In genomic region chr12:31874961-31875608, GRCh38 we compare ENCODE assay signal across 8 cellular contexts.
DNase-seq lines count a peak whose midpoint lies in the region; ATAC-seq and TF ChIP-seq lines count a peak whose summit lies in the region.

No MANE protein-coding gene starts in this region.

- peak overlapping the region; percentile 74 for H3K4me3 Mint-ChIP-seq in T-helper 2 cell treated with Interferon-gamma antibody and Interleukin-4, amounts not matched to agents 5 μg/mL and 100 μg/mL, for 36 hours

- in situ Hi-C loops in astrocyte of the spinal cord (cut with HindIII; ENCODE audit: low sequenced_read_pairs) = no loop called here

- peak; percentile 55 for DNase-seq in GM06990 (ENCODE audit: extremely low read depth, insufficient read length)
- peak; percentile 67 for DNase-seq in T-helper 2 cell treated with Interferon-gamma antibody and Interleukin-4, amounts not matched to agents 5 μg/mL and 100 μg/mL, for 36 hours (ENCODE audit: low spot score)
- DNase-seq in astrocyte of the spinal cord (ENCODE audit: low read depth, low spot score) = peak; percentile 56
- peak; percentile 48 to 56 (median 55) for DNase-seq in right lobe of liver
- peak; percentile 30 for DNase-seq in stimulated activated CD8-positive, alpha-beta memory T cell treated with anti-CD3 and anti-CD28 coated beads, Interleukin-15, amount 100 ng/mL, for 1 hour (ENCODE audit: low read depth)
- no peak for DNase-seq in NCI-H1048 (lab: John Stamatoyannopoulos, UW)
- no peak for DNase-seq in NCI-H510A (lab: John Stamatoyannopoulos, UW)

- H3K27me3 Mint-ChIP-seq in T-helper 2 cell treated with Interferon-gamma antibody and Interleukin-4, amounts not matched to agents 5 μg/mL and 100 μg/mL, for 36 hours (ENCODE audit: low read depth) = no peaks in the 10 kb centered on the region

- peaks cover 0 to 7% (median 0%) of the 10 kb centered on the region in 4 donors for H3K4me1 ChIP-seq in right lobe of liver

- WGBS in right lobe of liver (ENCODE audit: insufficient coverage, low coverage, low lambda C conversion rate, missing lambda C conversion rate) = 41% methylated on average over 3 of the region's 6 CpGs

- intact Hi-C loops in right lobe of liver (cut with DNase I) = no loop called here

- peaks cover 34% of the 10 kb centered on the region for H3K9me3 Mint-ChIP-seq in T-helper 2 cell treated with Interferon-gamma antibody and Interleukin-4, amounts not matched to agents 5 μg/mL and 100 μg/mL, for 36 hours

- TF ChIP-seq CTCF in GM06990 (IDR thresholded peaks at IDR 0.05; ENCODE audit: insufficient read depth, low read length, poor library complexity, severe bottlenecking) = no peak
- TF ChIP-seq CTCF in astrocyte of the spinal cord (IDR thresholded peaks at IDR 0.05; ENCODE audit: low read depth, low read length) = no peak
- TF ChIP-seq CTCF in right lobe of liver (IDR thresholded peaks at IDR 0.05) = no peak

- TF ChIP-seq POLR2A in right lobe of liver (IDR thresholded peaks at IDR 0.05) = no peak

- H3K9me3 ChIP-seq in right lobe of liver = no peaks in the 10 kb centered on the region

- H3K27me3 ChIP-seq in GM06990 (replicated peaks; ENCODE audit: control insufficient read depth, insufficient read depth, low read length) (no peaks in the 10 kb centered on the region), right lobe of liver (no peaks in the 10 kb centered on the region)

- peak overlapping the region; percentile 99 for H3K27ac Mint-ChIP-seq in T-helper 2 cell treated with Interferon-gamma antibody and Interleukin-4, amounts not matched to agents 5 μg/mL and 100 μg/mL, for 36 hours

- H3K4me3 ChIP-seq in GM06990 (replicated peaks; ENCODE audit: low read depth, low read length) (no peak overlapping the region), astrocyte of the spinal cord (ENCODE audit: low read depth, low read length) (no peak overlapping the region), right lobe of liver (no peak overlapping the region)

- H3K36me3 ChIP-seq in GM06990 (ENCODE audit: control insufficient read depth, insufficient read depth, low read length) (no peaks in the 10 kb centered on the region), right lobe of liver (no peaks in the 10 kb centered on the region)

- ATAC-seq in HG02943 (IDR thresholded peaks at IDR 0.05; ENCODE audit: low read depth, unreplicated experiment) (peak; percentile 67), right lobe of liver (peak; percentile 70 to 95 (median 78))

- peaks cover 30% of the 10 kb centered on the region for H3K36me3 Mint-ChIP-seq in T-helper 2 cell treated with Interferon-gamma antibody and Interleukin-4, amounts not matched to agents 5 μg/mL and 100 μg/mL, for 36 hours (ENCODE audit: low read depth)

- H3K4me1 Mint-ChIP-seq in T-helper 2 cell treated with Interferon-gamma antibody and Interleukin-4, amounts not matched to agents 5 μg/mL and 100 μg/mL, for 36 hours (ENCODE audit: low read depth) = peaks cover 19% of the 10 kb centered on the region

- peak overlapping the region in 1 of 3 donors; percentile 52 for H3K27ac ChIP-seq in right lobe of liver

Comparison
In these comparisons a context has a peak if more than half of its experiments do, and no peak if none do; other contexts are left out.
1. DNase-seq: peak in GM06990 (single experiment), T-helper 2 cell treated with Interferon-gamma antibody and Interleukin-4, amounts not matched to agents 5 μg/mL and 100 μg/mL, for 36 hours (single experiment), astrocyte of the spinal cord (single experiment), right lobe of liver (3 of 3) and stimulated activated CD8-positive, alpha-beta memory T cell treated with anti-CD3 and anti-CD28 coated beads, Interleukin-15, amount 100 ng/mL, for 1 hour (single experiment); none in NCI-H1048 (single experiment) and NCI-H510A (single experiment).